8 cellular contexts compared by ENCODE assay signal in genomic region chr12:50572275-50572674, GRCh38.
DNase-seq lines count a peak whose midpoint lies in the region; ATAC-seq and TF ChIP-seq lines count a peak whose summit lies in the region.
"Had no signal": no experiment of that assay in that cellular context is flagged by ENCODE, and none has a peak within 500 bp of the region (broad histone marks: within the 10 kb centered on the region; RNA-seq: fewer than 3 reads in every experiment).

No MANE protein-coding gene starts in this region.

- H3K9me3 ChIP-seq in breast epithelium, result no peaks in the 10 kb centered on the region
- H3K9me3 ChIP-seq in right lobe of liver, result no peaks in the 10 kb centered on the region
- no peaks in the 10 kb centered on the region for H3K9me3 ChIP-seq in uterus

- intact Hi-C loops in breast epithelium (cut with DNase I; ENCODE audit: low total_unique reads), result no loop called here
- intact Hi-C loops in right lobe of liver (cut with DNase I), result no loop called here
- intact Hi-C loops in uterus (cut with DNase I; ENCODE audit: low total_unique reads), result no loop called here

- H3K4me3 ChIP-seq in breast epithelium (no peak overlapping the region), right lobe of liver (no peak overlapping the region), uterus (no peak overlapping the region)

- DNase-seq in LHCN-M2 (ENCODE audit: low read depth) (peak; percentile 67), breast epithelium (ENCODE audit: low spot score in 2 of 2) (peak in 1 of 2 donors; percentile 44), right lobe of liver (no peak), uterus (peak in 1 of 2 donors; percentile 40), NCI-H146 treated with DMSO at 0.1 percent for 48 hours (lab: John Stamatoyannopoulos, UW; ENCODE audit: unreplicated experiment) (no peak), NCI-H2029 treated with DMSO at 0.1 percent for 48 hours (lab: John Stamatoyannopoulos, UW) (no peak), nucleus accumbens (lab: John Stamatoyannopoulos, UW) (no peak)
- DNase-seq: activated CD4-positive, alpha-beta memory T cell treated with anti-CD3 and anti-CD28 coated beads for 36 hours had no signal

- H3K4me1 ChIP-seq in breast epithelium (peaks cover 19 to 50% of the 10 kb centered on the region in 2 donors), right lobe of liver (peaks cover 0 to 83% (median 37%) of the 10 kb centered on the region in 4 donors), uterus (peaks cover 24 to 25% of the 10 kb centered on the region in 2 donors)

- TF ChIP-seq CTCF in breast epithelium (IDR thresholded peaks at IDR 0.05), result no peak
- TF ChIP-seq CTCF in right lobe of liver (IDR thresholded peaks at IDR 0.05), result no peak
- no peak for TF ChIP-seq CTCF in uterus (IDR thresholded peaks at IDR 0.05)

- no peaks in the 10 kb centered on the region for H3K36me3 ChIP-seq in breast epithelium
- no peaks in the 10 kb centered on the region for H3K36me3 ChIP-seq in right lobe of liver
- no peaks in the 10 kb centered on the region for H3K36me3 ChIP-seq in uterus

- ATAC-seq in right lobe of liver, result peak; percentile 64 to 76 (median 68)

- no peaks in the 10 kb centered on the region for H3K27me3 ChIP-seq in breast epithelium
- H3K27me3 ChIP-seq in right lobe of liver, result no peaks in the 10 kb centered on the region
- H3K27me3 ChIP-seq in uterus, result no peaks in the 10 kb centered on the region

- H3K27ac ChIP-seq in breast epithelium (peak overlapping the region; percentile 86), right lobe of liver (peak overlapping the region in 2 of 3 donors; percentile 48 to 67), uterus (peak overlapping the region; percentile 56 to 57)

- 25% methylated on average over 1 of the region's 1 CpG for WGBS in right lobe of liver (ENCODE audit: insufficient coverage, low coverage, low lambda C conversion rate, missing lambda C conversion rate)

- TF ChIP-seq POLR2A in breast epithelium (IDR thresholded peaks at IDR 0.05), result no peak
- no peak for TF ChIP-seq POLR2A in right lobe of liver (IDR thresholded peaks at IDR 0.05)
- no peak for TF ChIP-seq POLR2A in uterus (IDR thresholded peaks at IDR 0.05)
